ENCODE assay signal across 8 cellular contexts in genomic region chr11:63841554-63841953, GRCh38. TPM values are rescaled to one million over a fixed set of nuclear protein-coding genes. Genes with fewer than 3 reads are reported as not detected.
A peak's percentile ranks its signal among the peaks of the same experiment; 100 is the strongest.
DNase-seq lines count a peak whose midpoint lies in the region; ATAC-seq, FAIRE-seq and TF ChIP-seq lines count a peak whose summit lies in the region.

No MANE protein-coding gene starts in this region.

- TF ChIP-seq POLR2A in K562 (conservative IDR thresholded peaks at IDR 0.05) = no peak

- peak overlapping the region; percentile 44; the same call in 1 of the 2 replicates for H3K27ac ChIP-seq in HUES64 (ENCODE audit: low read depth, low read length)
- H3K27ac ChIP-seq in K562 (ENCODE audit: extremely low read depth, low read depth, low read length) = no peak overlapping the region
- H3K27ac ChIP-seq in lung (ENCODE audit: low read depth in 1 of 2, low read length in 1 of 2) = peak overlapping the region; percentile 38 to 62
- peak overlapping the region; percentile 81 for H3K27ac ChIP-seq in upper lobe of right lung

- no peak for TF ChIP-seq CTCF in BE2C (IDR thresholded peaks at IDR 0.05; ENCODE audit: low read depth, low read length)
- no peak for TF ChIP-seq CTCF in K562 (IDR thresholded peaks at IDR 0.05 in 2 of 3, conservative IDR thresholded peaks at IDR 0.05 in 1 of 3; ENCODE audit: insufficient read depth in 2 of 3, low read depth in 1 of 3, low read length in 3 of 3)
- no peak for TF ChIP-seq CTCF in lung (IDR thresholded peaks at IDR 0.05; ENCODE audit: control extremely low read depth, extremely low read depth)
- TF ChIP-seq CTCF in upper lobe of right lung (IDR thresholded peaks at IDR 0.05) = no peak

- DNase-seq in BE2C (no peak), K562 (ENCODE audit: extremely low read depth in 1 of 4, low spot score in 3 of 4) (no peak), lung (ENCODE audit: low spot score) (peak; percentile 71), upper lobe of right lung (peak; percentile 72)

- no peak for ATAC-seq in K562
- no peak for ATAC-seq in lung (ENCODE audit: insufficient read depth, low FRiP score)
- ATAC-seq in upper lobe of right lung = peak; percentile 21
- no peak for ATAC-seq in GM19351 (IDR thresholded peaks at IDR 0.05; ENCODE audit: unreplicated experiment)
- ATAC-seq in GM21786 (IDR thresholded peaks at IDR 0.05; ENCODE audit: unreplicated experiment) = no peak
- ATAC-seq in GM18858 (IDR thresholded peaks at IDR 0.05; ENCODE audit: unreplicated experiment) = no peak

- CTCF ChIA-PET in K562 (lab: Yijun Ruan, JAX; ENCODE audit: low intra/inter-chr PET ratio) = no interaction called here

- H3K9me1 ChIP-seq in K562 (ENCODE audit: control insufficient read depth, insufficient read depth, low read length) = peaks cover 5% of the 10 kb centered on the region

- peaks cover 37% of the 10 kb centered on the region for H4K20me1 ChIP-seq in K562 (replicated peaks; ENCODE audit: control insufficient read depth, insufficient read depth, low read length)

- peaks cover 73% of the 10 kb centered on the region for H3K79me2 ChIP-seq in K562 (ENCODE audit: control insufficient read depth, insufficient read depth, low read length)

- 0 out of 2 replicates have a peak, but pooled peaks cover 2% of the 10 kb centered on the region for H3K4me1 ChIP-seq in BE2C
- peaks cover 50% of the 10 kb centered on the region for H3K4me1 ChIP-seq in HUES64 (ENCODE audit: insufficient read depth, low read length)
- H3K4me1 ChIP-seq in K562 (replicated peaks in 1 of 2; ENCODE audit: control insufficient read depth in 2 of 2, insufficient read depth in 2 of 2, low read length in 2 of 2) = peaks cover 34 to 47% of the 10 kb centered on the region in 2 experiments
- H3K4me1 ChIP-seq in lung (ENCODE audit: control insufficient read depth in 2 of 2, insufficient read depth in 2 of 2, low read length in 2 of 2) = peaks cover 12 to 30% of the 10 kb centered on the region in 2 donors
- H3K4me1 ChIP-seq in upper lobe of right lung = peaks cover 65% of the 10 kb centered on the region

- intact Hi-C loops in K562 (cut with micrococcal nuclease) (no loop called here), upper lobe of right lung (cut with DNase I) (no loop called here)

- in situ Hi-C loops in K562 (cut with MboI) = no loop called here

- H3K27me3 ChIP-seq in BE2C (no peaks in the 10 kb centered on the region), HUES64 (ENCODE audit: insufficient read depth, low read length) (no peaks in the 10 kb centered on the region), K562 (ENCODE audit: control insufficient read depth in 2 of 2, insufficient read depth in 2 of 2, low read length in 2 of 2) (no peaks in the 10 kb centered on the region), lung (ENCODE audit: control insufficient read depth, insufficient read depth) (no peaks in the 10 kb centered on the region), upper lobe of right lung (no peaks in the 10 kb centered on the region)

- no TSS peak for BruUV-seq in K562 (replicated peaks; lab: Mats Ljungman, UMichigan)

- peak overlapping the region; percentile 93; the same call in 1 of the 2 replicates for H3K4me2 ChIP-seq in K562 (ENCODE audit: insufficient read depth, low read length)

- 33% methylated on average over 3 of the region's 3 CpGs for WGBS in HUES64
- WGBS in K562 (ENCODE audit: insufficient coverage, low coverage, missing lambda C conversion rate) = 62% methylated on average over 3 of the region's 3 CpGs
- WGBS in lung, 2 donors = 36 to 60% methylated on average over 3 of the region's 3 CpGs

- H3K9ac ChIP-seq in HUES64 (ENCODE audit: low read depth, low read length) (peak overlapping the region; percentile 45; the same call in 1 of the 2 replicates), K562 (ENCODE audit: insufficient read depth in 1 of 2, low read depth in 2 of 2, low read length in 2 of 2) (peak overlapping the region in 1 of 2 experiments; percentile 83; a peak in 1 of 4 replicates)

- no peak for TF ChIP-seq EP300 in K562 (IDR thresholded peaks at IDR 0.05; ENCODE audit: low read length)

- H3K36me3 ChIP-seq in BE2C (no peaks in the 10 kb centered on the region), HUES64 (ENCODE audit: insufficient read depth, low read length) (0 out of 2 replicates have a peak, but pooled peaks cover 4% of the 10 kb centered on the region), K562 (ENCODE audit: control insufficient read depth, insufficient read depth, low read length) (peaks cover 48% of the 10 kb centered on the region; the same call in 2 of the 3 replicates), lung (ENCODE audit: control insufficient read depth in 2 of 2, insufficient read depth in 2 of 2, low read length in 2 of 2) (peaks cover 0 to 8% of the 10 kb centered on the region in 2 donors), upper lobe of right lung (peaks cover 29% of the 10 kb centered on the region)

- H2AFZ ChIP-seq in K562 (ENCODE audit: low read depth, low read length) = no peak overlapping the region

- no peaks in the 10 kb centered on the region for H3K9me3 ChIP-seq in BE2C
- H3K9me3 ChIP-seq in HUES64 (ENCODE audit: insufficient read depth, low read depth, low read length) = no peaks in the 10 kb centered on the region
- H3K9me3 ChIP-seq in K562 (replicated peaks; ENCODE audit: control insufficient read depth, insufficient read depth, low read depth, low read length) = no peaks in the 10 kb centered on the region
- no peaks in the 10 kb centered on the region for H3K9me3 ChIP-seq in lung (ENCODE audit: control insufficient read depth in 2 of 2, insufficient read depth in 1 of 2, low read length in 1 of 2)
- H3K9me3 ChIP-seq in upper lobe of right lung = no peaks in the 10 kb centered on the region

- H3K4me3 ChIP-seq in BE2C (ENCODE audit: low read depth, low read length) = peak overlapping the region; percentile 79; the same call in 1 of the 2 replicates
- peak overlapping the region; percentile 93 for H3K4me3 ChIP-seq in HUES64 (ENCODE audit: low read length)
- H3K4me3 ChIP-seq in K562 = no peak overlapping the region
- H3K4me3 ChIP-seq in lung = no peak overlapping the region
- peak overlapping the region; percentile 68 for H3K4me3 ChIP-seq in upper lobe of right lung

- no peak for TF ChIP-seq RAD21 in K562 (CRISPR knock-in tag; conservative IDR thresholded peaks at IDR 0.05 in 1 of 2, IDR thresholded peaks at IDR 0.05 in 1 of 2)

- FAIRE-seq in K562 (lab: Jason Lieb, UNC) = no peak

- POLR2A ChIA-PET in K562 (lab: Yijun Ruan, JAX) = interaction anchor here (0.6 to 1.0 kb wide), 2 partner anchors 9 to 24 kb away, joined by 3 read pairs; no protein-coding TSS in a partner anchor

TF ChIP-seq in K562, 482 proteins besides CTCF, POLR2A, EP300 and RAD21 (continues in another document):
- TF ChIP-seq SMARCE1 (IDR thresholded peaks at IDR 0.05) (no peak), TEAD1 (CRISPR knock-in tag; IDR thresholded peaks at IDR 0.05) (no peak), NELFE (IDR thresholded peaks at IDR 0.05; ENCODE audit: insufficient read depth, insufficient read length) (no peak), ZNF77 (CRISPR knock-in tag; IDR thresholded peaks at IDR 0.05) (no peak), DNMT1 (IDR thresholded peaks at IDR 0.05) (no peak)

RNA-seq across cellular contexts. Expression of gene MARK2, which starts 2.6 kb away (rescaled TPM):
- polyA plus RNA-seq in BE2C (2012; ENCODE audit: insufficient read depth, insufficient read length, low read depth) = 25.2 TPM
- 25.6 TPM for polyA plus RNA-seq in HUES64 (2013, experiment 1 of 2)
- 25.6 TPM for polyA plus RNA-seq in HUES64 (2013, experiment 2 of 2)
- 57.5 and 86.5 TPM in 2 replicates for total RNA-seq in K562 (2011; cell fraction: chromatin; rRNA removed; ENCODE audit: low replicate concordance)
- 42.0 and 48.9 TPM in 2 replicates for total RNA-seq in K562 (2011; cell fraction: nucleolus; rRNA removed)
- 51.4 and 63.0 TPM in 2 replicates for total RNA-seq in K562 (2011; cell fraction: nucleoplasm; rRNA removed)
- total RNA-seq in K562 (2014; rRNA removed) = 17.8 and 25.4 TPM in 2 replicates
- total RNA-seq in K562 (2014; rRNA removed; fragmentation: Illumina TruSeq; extraction: Trizol) = 12.1 and 13.8 TPM in 2 replicates
- 15.1 and 17.4 TPM in 2 replicates for total RNA-seq in K562 (2015; rRNA removed; fragmentation: Illumina TruSeq; extraction: Trizol)
- total RNA-seq in K562 (2021) = 36.3 and 43.5 TPM in 2 replicates
- 13.8 and 18.5 TPM in 2 replicates for polyA plus RNA-seq in K562 (2011; rRNA removed)
- polyA plus RNA-seq in K562 (2011; cell fraction: cytosol; rRNA removed) = 13.0 and 20.1 TPM in 2 replicates
- 19.9 and 32.0 TPM in 2 replicates for polyA plus RNA-seq in K562 (2011; cell fraction: nucleus; rRNA removed)
- 22.5 and 23.3 TPM in 2 replicates for polyA plus RNA-seq in K562 (2012)
- 25.4 and 27.5 TPM in 2 replicates for polyA plus RNA-seq in K562 (2014; fragmentation: Illumina TruSeq; extraction: Trizol)
- polyA plus RNA-seq in K562 (2014; fragmentation: Nextera tagmentation; extraction: Ambion mirVana) = under 1 TPM; 0.32 to 0.45 TPM
- polyA plus RNA-seq in K562 (2014; rRNA removed) = 20.9 and 23.0 TPM in 2 replicates
- 18.7 and 19.8 TPM in 2 replicates for polyA minus RNA-seq in K562 (2011; rRNA and poly(A)+ RNA removed)
- polyA minus RNA-seq in K562 (2011; cell fraction: cytosol; rRNA and poly(A)+ RNA removed) = 24.5 TPM in 2 replicates
- polyA minus RNA-seq in K562 (2011; cell fraction: nucleus; rRNA and poly(A)+ RNA removed) = 13.2 and 17.1 TPM in 2 replicates
- 10 to 100 TPM; 35.3 to 42.9 TPM for total RNA-seq in lung
- polyA plus RNA-seq in lung = 10 to 100 TPM; 15.5 to 29.2 TPM
- 40.7 TPM for total RNA-seq in upper lobe of right lung

RNA-seq across cellular contexts. Expression of gene SPINDOC, which starts 28.3 kb away (rescaled TPM):
- polyA plus RNA-seq in BE2C (2012; ENCODE audit: insufficient read depth, insufficient read length, low read depth) = 53.6 TPM
- 55.0 TPM for polyA plus RNA-seq in HUES64 (2013, experiment 1 of 2)
- 61.0 TPM for polyA plus RNA-seq in HUES64 (2013, experiment 2 of 2)
- 22.0 and 38.1 TPM in 2 replicates for total RNA-seq in K562 (2011; cell fraction: chromatin; rRNA removed; ENCODE audit: low replicate concordance)
- 26.2 and 28.3 TPM in 2 replicates for total RNA-seq in K562 (2011; cell fraction: nucleolus; rRNA removed)
- 23.4 and 29.6 TPM in 2 replicates for total RNA-seq in K562 (2011; cell fraction: nucleoplasm; rRNA removed)
- total RNA-seq in K562 (2014; rRNA removed) (36.3 and 39.3 TPM in 2 replicates), K562 (2014; rRNA removed; fragmentation: Illumina TruSeq; extraction: Trizol) (11.5 and 11.8 TPM in 2 replicates), K562 (2015; rRNA removed; fragmentation: Illumina TruSeq; extraction: Trizol) (31.4 and 31.9 TPM in 2 replicates), K562 (2021) (33.0 and 35.3 TPM in 2 replicates), lung (10 to 100 TPM; 12.7 to 15.6 TPM), upper lobe of right lung (20.3 TPM)
- polyA plus RNA-seq in K562 (2011; rRNA removed) (15.1 and 16.9 TPM in 2 replicates), K562 (2014; fragmentation: Illumina TruSeq; extraction: Trizol) (19.6 and 26.5 TPM in 2 replicates), K562 (2014; fragmentation: Nextera tagmentation; extraction: Ambion mirVana) (under 1 TPM; 0.70 to 0.95 TPM), K562 (2014; rRNA removed) (35.0 and 38.6 TPM in 2 replicates), lung (10 to 100 TPM in 1 of 2 donors, 1 to 10 TPM in 1; 9.9 to 23.9 TPM)
- 18.9 and 34.3 TPM in 2 replicates for polyA plus RNA-seq in K562 (2011; cell fraction: cytosol; rRNA removed)
- 17.4 and 25.9 TPM in 2 replicates for polyA plus RNA-seq in K562 (2011; cell fraction: nucleus; rRNA removed)
- polyA plus RNA-seq in K562 (2012) = 29.5 and 34.3 TPM in 2 replicates
- polyA minus RNA-seq in K562 (2011; rRNA and poly(A)+ RNA removed) = 4.3 and 4.6 TPM in 2 replicates
- polyA minus RNA-seq in K562 (2011; cell fraction: cytosol; rRNA and poly(A)+ RNA removed) = 10.5 and 11.5 TPM in 2 replicates
- polyA minus RNA-seq in K562 (2011; cell fraction: nucleus; rRNA and poly(A)+ RNA removed) = 7.0 and 7.8 TPM in 2 replicates

Comparison
In these comparisons a context has a peak if more than half of its experiments do, and no peak if none do; other contexts are left out.
1. DNase-seq: peak in lung (single experiment) and upper lobe of right lung (single experiment); none in BE2C (single experiment) and K562 (0 of 4).
2. H3K4me3 ChIP-seq: peak in BE2C (single experiment), HUES64 (single experiment) and upper lobe of right lung (single experiment); none in K562 (single experiment) and lung (single experiment).